ENCODE assay signal across 21 cellular contexts in the genomic region with DNA sequence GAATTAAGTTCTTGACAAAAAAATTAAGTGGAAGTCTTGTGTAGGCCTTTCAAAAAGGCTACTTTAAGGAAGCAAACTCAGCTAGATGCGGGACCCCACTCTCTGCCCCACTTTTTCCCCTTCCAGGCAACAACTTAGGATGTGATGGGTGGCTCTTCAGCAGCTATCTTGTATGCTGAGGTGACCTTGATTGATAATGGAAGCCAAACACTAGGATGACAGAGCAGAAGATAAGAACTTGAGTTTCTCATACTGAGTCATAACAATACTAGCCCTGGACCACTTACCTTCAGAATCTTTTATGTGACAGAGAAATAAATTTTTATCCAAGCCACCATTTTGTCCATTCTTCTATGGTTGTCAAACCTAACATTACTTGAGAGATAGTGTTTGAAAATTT.
"Had no signal": no experiment of that assay in that cellular context is flagged by ENCODE, and none has a peak within 500 bp of the region (broad histone marks: within the 10 kb centered on the region; RNA-seq: fewer than 3 reads in every experiment).

No MANE protein-coding gene starts in this region.

- H3K27ac Mint-ChIP-seq: type B pancreatic cell had no signal

- H3K4me3 ChIP-seq: colonic mucosa, hepatocyte, lung, suprapubic skin, thyroid gland had no signal

- H3K27me3 ChIP-seq: colonic mucosa, hepatocyte, suprapubic skin, thyroid gland had no signal

- H3K36me3 ChIP-seq: colonic mucosa had no signal

- H3K9me3 Mint-ChIP-seq: naive thymus-derived CD4-positive, alpha-beta T cell had no signal

- H3K9me3 ChIP-seq: colonic mucosa, suprapubic skin, thyroid gland had no signal

- H2AFZ ChIP-seq: hepatocyte had no signal

- H3K27me3 Mint-ChIP-seq: naive thymus-derived CD4-positive, alpha-beta T cell; type B pancreatic cell had no signal

- FAIRE-seq: endothelial cell of umbilical vein, urothelium cell line had no signal

- H3K27ac ChIP-seq: colonic mucosa, hepatocyte, suprapubic skin, thyroid gland had no signal

- H3K4me2 ChIP-seq: hepatocyte had no signal

- ATAC-seq: left colon; left ventricle myocardium superior; naive thymus-derived CD4-positive, alpha-beta T cell; sciatic nerve had no signal

- H3K4me3 Mint-ChIP-seq: naive thymus-derived CD4-positive, alpha-beta T cell; neural crest cell; type B pancreatic cell had no signal

- DNase-seq: colonic mucosa; dermis blood vessel endothelial cell; foreskin melanocyte; head of caudate nucleus; left colon; left ventricle myocardium superior; mesendoderm; naive thymus-derived CD4-positive, alpha-beta T cell; posterior cingulate gyrus; stimulated activated CD4-positive, alpha-beta T cell treated with anti-CD3 and anti-CD28 coated beads, Interleukin-2, amount 100 ng/mL, for 24 hours; stimulated activated CD4-positive, alpha-beta T cell treated with anti-CD3 and anti-CD28 coated beads, Interleukin-4, amount 100 ng/mL, for 4 hours; stimulated activated naive CD4-positive, alpha-beta T cell; thyroid gland had no signal

- H3K4me1 ChIP-seq: colonic mucosa, suprapubic skin, thyroid gland had no signal
